18 cellular contexts compared by ENCODE assay signal in genomic region chr14:95229749-95230148, GRCh38.
DNase-seq lines count a peak whose midpoint lies in the region; ATAC-seq, FAIRE-seq and TF ChIP-seq lines count a peak whose summit lies in the region.
"Had no signal": no experiment of that assay in that cellular context is flagged by ENCODE, and none has a peak within 500 bp of the region (broad histone marks: within the 10 kb centered on the region; RNA-seq: fewer than 3 reads in every experiment).

No MANE protein-coding gene starts in this region.

- H3K27me3 ChIP-seq in H7 (ENCODE audit: control insufficient read depth, insufficient read depth, low read length): no peaks in the 10 kb centered on the region
- H3K27me3 ChIP-seq: SJSA1 had no signal

- H3K27ac ChIP-seq in A549 (no peak overlapping the region; a peak in 1 of 6 replicates), OCI-LY7 (ENCODE audit: low read depth, low read length, poor library complexity, severe bottlenecking) (no peak overlapping the region)
- H3K27ac ChIP-seq: C4-2B, PC-9, SJSA1 had no signal

- no peaks in the 10 kb centered on the region for H4K20me1 ChIP-seq in OCI-LY7 (ENCODE audit: insufficient read depth, low read length)

- H3K4me1 ChIP-seq in A549 (peaks cover 10% of the 10 kb centered on the region), OCI-LY7 (ENCODE audit: insufficient read depth, low read length, poor library complexity, severe bottlenecking) (peaks cover 11% of the 10 kb centered on the region)
- H3K4me1 ChIP-seq: HAP-1 had no signal

- CTCF ChIA-PET in A549 (lab: Yijun Ruan, JAX): interaction anchor here (1.1 kb wide), 2 partner anchors 10 to 185 kb away, joined by 3 read pairs; no protein-coding TSS in a partner anchor
- CTCF ChIA-PET in OCI-LY7 (lab: Charles Lee; ENCODE audit: unreplicated experiment): no interaction called here

- no peaks in the 10 kb centered on the region for H3K9me2 ChIP-seq in OCI-LY7 (ENCODE audit: insufficient read depth, low read length)

- no TSS peak for BruUV-seq in OCI-LY7 (replicated peaks; lab: Mats Ljungman, UMichigan)

- H2AFZ ChIP-seq in OCI-LY7 (ENCODE audit: low read length): no peak overlapping the region
- H2AFZ ChIP-seq: PC-9 had no signal

- no peaks in the 10 kb centered on the region for H3K9me3 ChIP-seq in A549
- H3K9me3 ChIP-seq in OCI-LY7 (ENCODE audit: low read length): no peaks in the 10 kb centered on the region
- H3K9me3 ChIP-seq: HAP-1, SJSA1 had no signal

- ATAC-seq in A549 (peak in 1 of 2 experiments; percentile 59; a peak in 2 of 6 replicates), left colon (no peak), HG02571 (IDR thresholded peaks at IDR 0.05; ENCODE audit: unreplicated experiment) (no peak)

- POLR2A ChIA-PET in A549 (lab: Yijun Ruan, JAX) (no interaction called here), OCI-LY7 (lab: Charles Lee) (no interaction called here)

- DNase-seq in A549 (ENCODE audit: low read depth in 1 of 2, low spot score in 1 of 2): peak in 1 of 2 experiments; percentile 15
- peak; percentile 61 for DNase-seq in H7
- peak; percentile 43 for DNase-seq in OCI-LY7 (ENCODE audit: low spot score)
- peak; percentile 33 for DNase-seq in iPS-NIHi7 (ENCODE audit: extremely low spot score)
- no peak for DNase-seq in left colon
- DNase-seq in DMS114 treated with DMSO at 0.1 percent for 48 hours (lab: John Stamatoyannopoulos, UW; ENCODE audit: unreplicated experiment): no peak
- DNase-seq in NCI-H2107 (lab: John Stamatoyannopoulos, UW): no peak
- DNase-seq: DMS 273 treated with DMSO at 0.1 percent for 48 hours; NCI-H1092 treated with DMSO at 0.1 percent for 48 hours; NCI-H2081 treated with DMSO at 0.1 percent for 48 hours; NCI-H226; NCI-H524 treated with DMSO at 0.1 percent for 48 hours; NK-92 treated with Interleukin-12 subunit alpha and Interleukin-12 subunit beta, amount 100 ng/mL, for 24 hours; PC-9 had no signal

- TF ChIP-seq POLR2A in A549 (IDR thresholded peaks at IDR 0.05; ENCODE audit: low read length): no peak

- H3K4me2 ChIP-seq in A549 (no peak overlapping the region), OCI-LY7 (ENCODE audit: low read length) (no peak overlapping the region)
- H3K4me2 ChIP-seq: PC-9 had no signal

- no peak for TF ChIP-seq CTCF in A549 (IDR thresholded peaks at IDR 0.05)
- peak; percentile 63 for TF ChIP-seq CTCF in OCI-LY7 (conservative IDR thresholded peaks at IDR 0.05; ENCODE audit: low read length)

- TF ChIP-seq EP300 in A549 (IDR thresholded peaks at IDR 0.05): no peak

- no peak; a peak in 1 of 5 replicates for TF ChIP-seq RAD21 in A549 (conservative IDR thresholded peaks at IDR 0.05 in 1 of 2, IDR thresholded peaks at IDR 0.05 in 1 of 2)

- no peak overlapping the region for H3K4me3 ChIP-seq in A549
- H3K4me3 ChIP-seq in H7 (ENCODE audit: insufficient read depth, low read depth, low read length): no peak overlapping the region
- H3K4me3 ChIP-seq in OCI-LY7 (ENCODE audit: low read depth, low read length, poor library complexity, severe bottlenecking): no peak overlapping the region
- H3K4me3 ChIP-seq: HAP-1, PC-9, SJSA1 had no signal

- H3K36me3 ChIP-seq in H7 (replicated peaks; ENCODE audit: control insufficient read depth, insufficient read depth, low read length) (no peaks in the 10 kb centered on the region), OCI-LY7 (ENCODE audit: insufficient read depth, low read length) (no peaks in the 10 kb centered on the region)
- H3K36me3 ChIP-seq: HAP-1, SJSA1 had no signal

- WGBS in A549 (ENCODE audit: missing lambda C conversion rate): 68% methylated on average over 6 of the region's 6 CpGs

- H3K79me2 ChIP-seq in OCI-LY7 (ENCODE audit: insufficient read depth, low read depth, low read length): no peaks in the 10 kb centered on the region

- intact Hi-C loops in OCI-LY7 (cut with micrococcal nuclease; ENCODE audit: unreplicated experiment): loop anchor here (1.0 kb wide), 1 partner anchor 132 kb away; no protein-coding TSS in a partner anchor
- intact Hi-C loops in left colon (cut with DNase I, micrococcal nuclease): no loop called here

- FAIRE-seq in A549 (lab: Jason Lieb, UNC): no peak

TF ChIP-seq in A549, 52 proteins besides CTCF, POLR2A, EP300 and RAD21:
- TF ChIP-seq TFCP2L1 (CRISPR knock-in tag; IDR thresholded peaks at IDR 0.05) (no peak), SMC3 (IDR thresholded peaks at IDR 0.05) (0 out of 3 replicates have a peak, but pooled peaks have one; percentile 15)

Comparison
In these comparisons a context has a peak if more than half of its experiments do, and no peak if none do; other contexts are left out.
1. DNase-seq: peak in H7 (single experiment), OCI-LY7 (single experiment) and iPS-NIHi7 (single experiment); none in left colon (0 of 2), DMS114 treated with DMSO at 0.1 percent for 48 hours (single experiment) and NCI-H2107 (single experiment).